ENCODE assay signal across 9 cellular contexts in the genomic region with DNA sequence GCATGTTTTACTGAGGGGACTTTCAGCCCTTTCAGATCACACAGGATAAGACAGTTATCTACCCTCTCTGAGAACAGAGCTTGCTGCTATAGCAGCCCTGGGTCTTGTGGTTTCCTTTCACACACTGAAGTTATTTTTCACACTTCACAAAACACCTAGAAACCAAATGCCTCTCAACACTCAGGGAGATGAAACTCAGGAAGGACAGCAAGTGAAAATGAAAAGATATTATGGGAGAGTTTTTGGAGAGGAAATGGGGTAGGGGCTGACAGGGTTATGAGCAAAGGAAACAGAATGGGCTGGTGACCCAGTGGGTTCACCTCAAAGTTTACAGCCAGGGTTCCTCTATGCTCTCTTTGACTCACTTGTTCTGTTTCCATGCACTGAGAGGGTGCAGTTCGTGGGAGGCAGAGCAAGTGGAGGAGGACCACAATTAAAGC. TPM values are rescaled to one million over a fixed set of nuclear protein-coding genes. Genes with fewer than 3 reads are reported as not detected.
DNase-seq lines count a peak whose midpoint lies in the region; ATAC-seq, FAIRE-seq and TF ChIP-seq lines count a peak whose summit lies in the region.
"Had no signal": no experiment of that assay in that cellular context is flagged by ENCODE, and none has a peak within 500 bp of the region (broad histone marks: within the 10 kb centered on the region; RNA-seq: fewer than 3 reads in every experiment).

No MANE protein-coding gene starts in this region.

- no peak for TF ChIP-seq CTCF in mammary epithelial cell (conservative IDR thresholded peaks at IDR 0.05 in 1 of 2, IDR thresholded peaks at IDR 0.05 in 1 of 2; ENCODE audit: extremely low read depth in 1 of 2, insufficient read depth in 1 of 2, low read depth in 1 of 2, low read length in 2 of 2)

- FAIRE-seq in H54 (lab: Jason Lieb, UNC), result no peak

- CTCF ChIA-PET in mammary epithelial cell (lab: Charles Lee; ENCODE audit: low non-redundant PET), result no interaction called here

- H3K4me1 ChIP-seq in mammary epithelial cell (ENCODE audit: insufficient read depth, low read length), result no peaks in the 10 kb centered on the region

- no peak overlapping the region for H3K4me2 ChIP-seq in mammary epithelial cell (ENCODE audit: insufficient read depth, low read depth, low read length)

- no peaks in the 10 kb centered on the region for H3K79me2 ChIP-seq in mammary epithelial cell (ENCODE audit: insufficient read depth, low read length)

- peak; percentile 57 to 69 for DNase-seq in activated CD4-positive, alpha-beta T cell treated with anti-CD3 and anti-CD28 coated beads, Interleukin-2, amount 50 U/mL, for 48 hours
- DNase-seq in stimulated activated CD4-positive, alpha-beta T cell treated with anti-CD3 and anti-CD28 coated beads, Interleukin-1b, Interleukin-23, amount 100 ng/mL, for 48 hours, result peak; percentile 67
- DNase-seq in nucleus accumbens (lab: John Stamatoyannopoulos, UW) (no peak), mammary epithelial cell (no peak), H54 (ENCODE audit: insufficient read length, low spot score) (no peak), NCI-H2029 (lab: John Stamatoyannopoulos, UW) (no peak)

- no peaks in the 10 kb centered on the region for H3K36me3 ChIP-seq in mammary epithelial cell (ENCODE audit: insufficient read depth, low read length)

- no peak overlapping the region for H3K27ac ChIP-seq in mammary epithelial cell (ENCODE audit: insufficient read depth, low read depth, low read length)

- no TSS peak for BruUV-seq in mammary epithelial cell (replicated peaks; lab: Mats Ljungman, UMichigan)

- H3K27me3 ChIP-seq in mammary epithelial cell (ENCODE audit: insufficient read depth, low read length), result no peaks in the 10 kb centered on the region

- H3K9ac ChIP-seq in mammary epithelial cell (ENCODE audit: insufficient read depth, low read length), result no peak overlapping the region

- ATAC-seq in GM18858 (IDR thresholded peaks at IDR 0.05; ENCODE audit: unreplicated experiment), result peak; percentile 70
- peak; percentile 76 for ATAC-seq in HG02943 (IDR thresholded peaks at IDR 0.05; ENCODE audit: low read depth, unreplicated experiment)

- intact Hi-C loops in mammary epithelial cell (cut with micrococcal nuclease), result no loop called here

- no peak overlapping the region for H3K4me3 ChIP-seq in mammary epithelial cell (replicated peaks in 1 of 3; ENCODE audit: insufficient read depth in 1 of 3, low read depth in 2 of 3, low read length in 3 of 3)

- no peaks in the 10 kb centered on the region for H3K9me3 ChIP-seq in mammary epithelial cell (replicated peaks; ENCODE audit: insufficient read depth, low read length)

- no peak for TF ChIP-seq POLR2A in H54 (IDR thresholded peaks at IDR 0.05; ENCODE audit: low read depth, low read length)

- in situ Hi-C loops in mammary epithelial cell (cut with MboI; ENCODE audit: low sequenced_read_pairs in 2 of 2), result no loop called here

- no peaks in the 10 kb centered on the region for H4K20me1 ChIP-seq in mammary epithelial cell (ENCODE audit: insufficient read depth, low read length)

- WGBS in mammary epithelial cell (ENCODE audit: low coverage, missing lambda C conversion rate), result 0% methylated on average over 1 of the region's 1 CpG

- dilution Hi-C loops in mammary epithelial cell (cut with HindIII; ENCODE audit: low sequenced_read_pairs), result no loop called here

- H2AFZ ChIP-seq in mammary epithelial cell (ENCODE audit: low read depth, low read length), result no peak overlapping the region

RNA-seq across cellular contexts. Expression of a gene that starts 17.0 kb away (rescaled TPM):
- total RNA-seq in mammary epithelial cell, result 1 to 10 TPM; 1.3 to 1.4 TPM
- 0.31 TPM for polyA plus RNA-seq in mammary epithelial cell
- not detected for polyA minus RNA-seq in mammary epithelial cell

RNA-seq across cellular contexts. Expression of a gene that starts 36.3 kb away (rescaled TPM):
- not detected for total RNA-seq in mammary epithelial cell
- not detected for polyA plus RNA-seq in mammary epithelial cell
- polyA minus RNA-seq in mammary epithelial cell, result not detected
- total RNA-seq: kidney epithelial cell had no signal

RNA-seq across cellular contexts. Expression of a gene that starts 47.9 kb away (rescaled TPM):
- total RNA-seq in mammary epithelial cell, result not detected
- polyA plus RNA-seq in mammary epithelial cell, result not detected
- not detected for polyA minus RNA-seq in mammary epithelial cell
- total RNA-seq: kidney epithelial cell had no signal

Comparison
In these comparisons a context has a peak if more than half of its experiments do, and no peak if none do; other contexts are left out.
1. DNase-seq: peak in activated CD4-positive, alpha-beta T cell treated with anti-CD3 and anti-CD28 coated beads, Interleukin-2, amount 50 U/mL, for 48 hours (2 of 2) and stimulated activated CD4-positive, alpha-beta T cell treated with anti-CD3 and anti-CD28 coated beads, Interleukin-1b, Interleukin-23, amount 100 ng/mL, for 48 hours (single experiment); none in nucleus accumbens (0 of 56), mammary epithelial cell (single experiment), H54 (single experiment) and NCI-H2029 (single experiment).